Comparison of ENCODE assay signal across 1 cellular context in the genomic region with DNA sequence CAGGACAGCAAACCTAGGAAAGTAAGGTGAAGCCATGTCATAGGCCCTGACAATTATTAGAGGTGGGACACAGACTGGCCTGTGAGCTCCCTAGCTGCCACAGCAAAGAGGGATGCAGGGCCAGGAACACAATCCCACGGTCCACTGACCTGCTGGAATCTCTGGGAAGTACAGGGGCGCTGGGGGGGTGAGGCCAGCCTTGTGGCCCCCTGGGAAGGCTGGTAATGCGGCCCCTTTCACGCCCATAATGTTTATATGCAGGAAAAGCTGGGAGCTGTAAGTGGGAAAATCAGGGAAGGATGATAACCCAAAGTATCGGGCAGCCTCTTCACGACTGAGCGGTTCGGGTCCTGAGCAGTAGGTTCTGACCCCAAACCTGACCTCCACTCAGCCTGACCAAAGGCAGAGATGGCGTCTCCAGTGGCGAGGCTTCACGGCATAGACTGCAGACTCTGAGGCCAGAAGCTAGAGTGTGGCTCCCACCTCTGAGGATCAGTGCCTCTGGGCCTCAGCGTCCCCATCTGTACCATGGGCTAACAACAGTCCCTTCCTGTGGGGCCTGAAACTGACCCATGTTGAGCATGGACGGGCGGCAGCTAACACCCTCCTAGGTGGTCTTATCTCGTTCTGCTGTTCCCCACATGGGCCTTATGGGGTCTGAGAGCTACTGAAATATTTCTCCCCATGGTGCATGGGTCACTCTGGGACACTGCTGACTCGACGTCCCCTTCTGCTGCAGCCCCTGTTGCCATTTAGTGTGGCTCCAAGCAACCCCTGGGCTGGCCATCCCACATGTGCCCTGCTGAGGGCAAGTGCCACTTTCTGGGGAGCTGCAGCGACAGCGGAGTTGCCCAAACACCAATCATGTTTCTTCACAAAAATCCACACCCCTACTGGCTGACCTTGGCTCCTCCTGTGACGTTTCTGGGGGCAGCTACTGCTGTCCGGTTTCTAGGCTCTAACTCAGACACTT.
TF ChIP-seq lines count a peak whose summit lies in the region.

No MANE protein-coding gene starts in this region.

TF ChIP-seq in H1, 55 proteins besides CTCF, POLR2A, EP300 and RAD21:
- 0 out of 2 replicates have a peak, but pooled peaks have one; percentile 34 for TF ChIP-seq POLR2AphosphoS5 (IDR thresholded peaks at IDR 0.05; ENCODE audit: low read depth, low read length)
- TF ChIP-seq SIRT6 (IDR thresholded peaks at IDR 0.05; ENCODE audit: low read length): no peak
